Comparison of ENCODE assay signal across 11 cellular contexts in genomic region chrX:73127700-73128241, GRCh38. TPM values are rescaled to one million over a fixed set of nuclear protein-coding genes. Genes with fewer than 3 reads are reported as not detected.
DNase-seq lines count a peak whose midpoint lies in the region; ATAC-seq, FAIRE-seq and TF ChIP-seq lines count a peak whose summit lies in the region.
"Had no signal": no experiment of that assay in that cellular context is flagged by ENCODE, and none has a peak within 500 bp of the region (broad histone marks: within the 10 kb centered on the region; RNA-seq: fewer than 3 reads in every experiment).

No MANE protein-coding gene starts in this region.

- no peak for TF ChIP-seq EP300 in K562 (IDR thresholded peaks at IDR 0.05; ENCODE audit: low read length)

- no peak overlapping the region for H2BK5ac ChIP-seq in mesendoderm (ENCODE audit: low read length)

- H3K27ac ChIP-seq in K562 (ENCODE audit: extremely low read depth, low read depth, low read length) (no peak overlapping the region), mesendoderm (ENCODE audit: low read depth, low read length) (no peak overlapping the region)
- H3K27ac ChIP-seq: WERI-Rb-1 had no signal

- intact Hi-C loops in K562 (cut with micrococcal nuclease): no loop called here

- H4K8ac ChIP-seq in mesendoderm (ENCODE audit: low read depth, low read length): no peak overlapping the region

- POLR2A ChIA-PET in K562 (lab: Yijun Ruan, JAX): no interaction called here

- no peaks in the 10 kb centered on the region for H3K27me3 ChIP-seq in K562 (ENCODE audit: control insufficient read depth in 2 of 2, insufficient read depth in 2 of 2, low read length in 2 of 2)
- no peaks in the 10 kb centered on the region for H3K27me3 ChIP-seq in mesendoderm (ENCODE audit: insufficient read depth, low read length, poor library complexity)

- H2BK15ac ChIP-seq in mesendoderm (replicated peaks; ENCODE audit: low read depth): no peak overlapping the region

- no peak overlapping the region for H4K5ac ChIP-seq in mesendoderm (ENCODE audit: low read length)

- no peak overlapping the region for H3K18ac ChIP-seq in mesendoderm (ENCODE audit: low read length)

- in situ Hi-C loops in K562 (cut with MboI): no loop called here

- no peak for TF ChIP-seq CTCF in K562 (IDR thresholded peaks at IDR 0.05 in 2 of 3, conservative IDR thresholded peaks at IDR 0.05 in 1 of 3; ENCODE audit: insufficient read depth in 2 of 3, low read depth in 1 of 3, low read length in 3 of 3)

- DNase-seq in AG20443 (ENCODE audit: low spot score) (peak; percentile 3), H4 (ENCODE audit: low spot score) (peak; percentile 75), K562 (ENCODE audit: extremely low read depth in 1 of 4, low spot score in 3 of 4) (no peak), mesendoderm (peak; percentile 88), foreskin melanocyte (no peak), LoVo (ENCODE audit: low spot score) (no peak)
- DNase-seq: NCI-H2081, WERI-Rb-1 had no signal

- no peaks in the 10 kb centered on the region for H3K79me2 ChIP-seq in K562 (ENCODE audit: control insufficient read depth, insufficient read depth, low read length)
- H3K79me2 ChIP-seq in mesendoderm (ENCODE audit: control insufficient read depth, insufficient read depth, low read length): no peaks in the 10 kb centered on the region

- peak overlapping the region; percentile 15 for H3K56ac ChIP-seq in mesendoderm (ENCODE audit: low read length)

- BruUV-seq in K562 (replicated peaks; lab: Mats Ljungman, UMichigan): no TSS peak

- no peaks in the 10 kb centered on the region for H3K9me1 ChIP-seq in K562 (ENCODE audit: control insufficient read depth, insufficient read depth, low read length)

- CTCF ChIA-PET in K562 (lab: Yijun Ruan, JAX; ENCODE audit: low intra/inter-chr PET ratio): no interaction called here

- H3K4ac ChIP-seq in mesendoderm (ENCODE audit: low read depth, low read length): no peak overlapping the region

- H3K23ac ChIP-seq in mesendoderm (ENCODE audit: low read length): no peak overlapping the region

- no peak overlapping the region for H3K4me3 ChIP-seq in K562
- H3K4me3 ChIP-seq in mesendoderm (ENCODE audit: low read length): no peak overlapping the region

- TF ChIP-seq RAD21 in K562 (CRISPR knock-in tag; conservative IDR thresholded peaks at IDR 0.05 in 1 of 2, IDR thresholded peaks at IDR 0.05 in 1 of 2): no peak

- H4K20me1 ChIP-seq in K562 (replicated peaks; ENCODE audit: control insufficient read depth, insufficient read depth, low read length): no peaks in the 10 kb centered on the region

- ATAC-seq in K562 (peak; percentile 42; the same call in 2 of the 3 replicates), esophagus mucosa (no peak), HG02798 (IDR thresholded peaks at IDR 0.05; ENCODE audit: poor library complexity, unreplicated experiment) (no peak)

- H2AFZ ChIP-seq in K562 (ENCODE audit: low read depth, low read length): no peak overlapping the region

- H3K36me3 ChIP-seq in K562 (ENCODE audit: control insufficient read depth, insufficient read depth, low read length) (no peaks in the 10 kb centered on the region), mesendoderm (ENCODE audit: control insufficient read depth, insufficient read depth, low read length) (no peaks in the 10 kb centered on the region)
- H3K36me3 ChIP-seq: WERI-Rb-1 had no signal

- no peak for TF ChIP-seq POLR2A in K562 (conservative IDR thresholded peaks at IDR 0.05)

- no peaks in the 10 kb centered on the region for H3K9me3 ChIP-seq in K562 (replicated peaks; ENCODE audit: control insufficient read depth, insufficient read depth, low read depth, low read length)

- no peaks in the 10 kb centered on the region for H3K4me1 ChIP-seq in K562 (replicated peaks in 1 of 2; ENCODE audit: control insufficient read depth in 2 of 2, insufficient read depth in 2 of 2, low read length in 2 of 2)
- H3K4me1 ChIP-seq in mesendoderm (ENCODE audit: control insufficient read depth, low read depth, low read length): no peaks in the 10 kb centered on the region

- no peaks in the 10 kb centered on the region for H3K79me1 ChIP-seq in mesendoderm (ENCODE audit: low read length)

- FAIRE-seq in K562 (lab: Jason Lieb, UNC): no peak
- FAIRE-seq: islet of Langerhans had no signal

- H3K4me2 ChIP-seq in K562 (ENCODE audit: insufficient read depth, low read length) (no peak overlapping the region), mesendoderm (ENCODE audit: low read length) (no peak overlapping the region)

- no peak overlapping the region for H3K9ac ChIP-seq in K562 (ENCODE audit: insufficient read depth in 1 of 2, low read depth in 2 of 2, low read length in 2 of 2)
- no peak overlapping the region for H3K9ac ChIP-seq in mesendoderm (ENCODE audit: low read length)

- 7% methylated on average over 18 of the region's 23 CpGs for WGBS in K562 (ENCODE audit: insufficient coverage, low coverage, missing lambda C conversion rate)
- WGBS in mesendoderm (ENCODE audit: extremely low coverage, insufficient coverage, low lambda C conversion rate): no CpG with 5 or more reads among the region's 23 CpGs

- no peak overlapping the region for H2BK120ac ChIP-seq in mesendoderm (ENCODE audit: low read depth, low read length)

- no peak overlapping the region for H2AK5ac ChIP-seq in mesendoderm (ENCODE audit: low read length)

TF ChIP-seq in K562, 482 proteins besides CTCF, POLR2A, EP300 and RAD21 (continues in another document):
- TF ChIP-seq BCL6 (CRISPR knock-in tag; IDR thresholded peaks at IDR 0.05) (no peak), REST (CRISPR knock-in tag; IDR thresholded peaks at IDR 0.05; ENCODE audit: low read depth) (no peak), GATAD2B (IDR thresholded peaks at IDR 0.05; ENCODE audit: borderline replicate concordance) (no peak), PKNOX1 (IDR thresholded peaks at IDR 0.05) (peak; percentile 50), BRD4 (IDR thresholded peaks at IDR 0.05) (no peak), ZNF24 (IDR thresholded peaks at IDR 0.05) (no peak)

RNA-seq across cellular contexts. Expression of gene PABPC1L2A, which starts 48.5 kb away (rescaled TPM):
- total RNA-seq in H4 (2014; rRNA removed; shearing (Covaris generic)): not detected in 2 replicates
- total RNA-seq in K562 (2011; cell fraction: chromatin; rRNA removed; ENCODE audit: low replicate concordance): not detected in 2 replicates
- not detected in 2 replicates for total RNA-seq in K562 (2011; cell fraction: nucleolus; rRNA removed)
- total RNA-seq in K562 (2011; cell fraction: nucleoplasm; rRNA removed): not detected in 2 replicates
- not detected in 2 replicates for total RNA-seq in K562 (2014; rRNA removed)
- not detected in 2 replicates for total RNA-seq in K562 (2014; rRNA removed; fragmentation: Illumina TruSeq; extraction: Trizol)
- not detected in 2 replicates for total RNA-seq in K562 (2015; rRNA removed; fragmentation: Illumina TruSeq; extraction: Trizol)
- not detected in 2 replicates for total RNA-seq in K562 (2021)
- polyA plus RNA-seq in K562 (2011; rRNA removed): not detected in 2 replicates
- not detected in 2 replicates for polyA plus RNA-seq in K562 (2011; cell fraction: cytosol; rRNA removed)
- not detected in 2 replicates for polyA plus RNA-seq in K562 (2011; cell fraction: nucleus; rRNA removed)
- polyA plus RNA-seq in K562 (2012): not detected in 2 replicates
- polyA plus RNA-seq in K562 (2014; fragmentation: Illumina TruSeq; extraction: Trizol): not detected in 2 replicates
- not detected for polyA plus RNA-seq in K562 (2014; fragmentation: Nextera tagmentation; extraction: Ambion mirVana)
- not detected in 2 replicates for polyA plus RNA-seq in K562 (2014; rRNA removed)
- polyA minus RNA-seq in K562 (2011; rRNA and poly(A)+ RNA removed): not detected in 2 replicates
- polyA minus RNA-seq in K562 (2011; cell fraction: cytosol; rRNA and poly(A)+ RNA removed): not detected in 2 replicates
- not detected in 2 replicates for polyA minus RNA-seq in K562 (2011; cell fraction: nucleus; rRNA and poly(A)+ RNA removed)
- polyA plus RNA-seq in mesendoderm (2013, experiment 1 of 2): 0.13 TPM
- 0.04 TPM for polyA plus RNA-seq in mesendoderm (2013, experiment 2 of 2)
- total RNA-seq in esophagus mucosa: not detected

Comparison
In these comparisons a context has a peak if more than half of its experiments do, and no peak if none do; other contexts are left out.
1. DNase-seq: peak in AG20443 (single experiment), H4 (single experiment) and mesendoderm (single experiment); none in K562 (0 of 4), foreskin melanocyte (single experiment) and LoVo (single experiment).